8 cellular contexts compared by ENCODE assay signal in the genomic region with DNA sequence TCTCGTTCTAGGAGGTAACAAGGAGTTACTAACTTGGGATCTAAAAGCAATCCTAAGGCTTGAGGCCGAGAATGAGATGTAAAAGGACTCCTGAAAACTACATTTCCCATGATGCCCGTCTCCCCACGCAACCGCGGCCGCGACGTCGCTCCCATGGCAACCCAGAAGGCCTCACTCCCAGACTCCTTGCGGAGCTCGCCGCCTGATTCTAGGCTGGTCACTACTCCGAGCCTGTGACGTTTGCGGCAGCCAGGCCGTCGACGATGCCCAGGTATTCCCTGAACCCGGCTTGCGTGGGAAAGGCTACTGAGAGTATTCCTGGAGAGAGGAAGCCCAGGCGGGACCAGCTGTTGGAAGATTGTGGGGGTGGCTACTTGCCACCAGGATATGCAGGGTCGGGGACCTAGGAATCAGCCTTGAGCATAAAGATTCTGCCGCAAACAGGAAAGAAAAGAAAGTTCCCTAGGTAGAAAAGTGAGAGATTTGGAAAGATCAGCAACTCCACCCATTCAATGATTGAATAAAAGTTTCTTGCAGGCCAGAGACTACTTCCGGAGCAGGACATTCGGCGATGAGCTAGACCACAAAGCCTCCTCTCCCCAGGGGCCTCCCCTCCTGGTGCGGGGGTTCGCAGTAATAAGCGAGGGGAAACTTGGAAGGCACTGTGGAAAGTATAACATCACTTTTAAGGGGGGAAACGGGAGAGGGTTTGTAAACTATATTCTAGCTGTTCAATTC. TPM values are rescaled to one million over a fixed set of nuclear protein-coding genes. Genes with fewer than 3 reads are reported as not detected.
A peak's percentile ranks its signal among the peaks of the same experiment; 100 is the strongest.
DNase-seq lines count a peak whose midpoint lies in the region; ATAC-seq, FAIRE-seq and TF ChIP-seq lines count a peak whose summit lies in the region.

DYNC2LI1 (plus strand) TSS at position 164 of the 738 bp plus-strand sequence; CDS start at position 264, 100 bp downstream.

- intact Hi-C loops in A673 (cut with micrococcal nuclease; ENCODE audit: unreplicated experiment) = no loop called here

- H3K27ac ChIP-seq in A673 (ENCODE audit: low read depth, low read length, poor library complexity, severe bottlenecking) (peak within 1 kb of the TSS; percentile 68), smooth muscle cell (ENCODE audit: low read depth) (peak within 1 kb of the TSS; percentile 89)

- ATAC-seq in GM18868 (IDR thresholded peaks at IDR 0.05; ENCODE audit: unreplicated experiment) (peak; percentile 100), HG03108 (IDR thresholded peaks at IDR 0.05; ENCODE audit: unreplicated experiment) (peak; percentile 99)

- H3K27me3 ChIP-seq in A673 (replicated peaks; ENCODE audit: insufficient read depth, low read depth, low read length, poor library complexity) = no peaks in the 10 kb centered on the region
- H3K27me3 ChIP-seq in bronchial epithelial cell (ENCODE audit: control insufficient read depth, insufficient read depth, low read length) = no peaks in the 10 kb centered on the region
- H3K27me3 ChIP-seq in smooth muscle cell (ENCODE audit: low read depth) = no peaks in the 10 kb centered on the region

- no peaks in the 10 kb centered on the region for H4K20me1 ChIP-seq in smooth muscle cell (ENCODE audit: low read depth)

- peak within 1 kb of the TSS; percentile 76 for H3K4me3 ChIP-seq in A673 (ENCODE audit: low read depth, low read length, poor library complexity, severe bottlenecking)
- H3K4me3 ChIP-seq in WI38 (ENCODE audit: low read depth, low read length) = peak within 1 kb of the TSS; percentile 79
- H3K4me3 ChIP-seq in bronchial epithelial cell (ENCODE audit: low read depth, low read length) = peak within 1 kb of the TSS; percentile 60
- peak within 1 kb of the TSS; percentile 74 for H3K4me3 ChIP-seq in smooth muscle cell

- CTCF ChIA-PET in A673 (lab: Charles Lee) = interaction anchor here (0.6 kb wide), 1 partner anchor 24 kb away, joined by 3 read pairs; no protein-coding TSS in a partner anchor

- WGBS in smooth muscle cell (ENCODE audit: low lambda C conversion rate) = 2% methylated on average over 31 of the region's 31 CpGs

- POLR2A ChIA-PET in A673 (lab: Charles Lee; ENCODE audit: low non-redundant PET) = no interaction called here

- H3K9ac ChIP-seq in smooth muscle cell (ENCODE audit: low read depth) = peak within 1 kb of the TSS; percentile 90

- H3K4me2 ChIP-seq in smooth muscle cell = peak within 1 kb of the TSS; percentile 86

- H3K79me2 ChIP-seq in smooth muscle cell (ENCODE audit: low read depth) = no peaks in the 10 kb centered on the region

- H3K4me1 ChIP-seq in A673 (ENCODE audit: insufficient read depth, low read length, poor library complexity, severe bottlenecking) = no peaks in the 10 kb centered on the region
- H3K4me1 ChIP-seq in smooth muscle cell (ENCODE audit: low read depth) = peaks cover 6% of the 10 kb centered on the region

- no peak for TF ChIP-seq CTCF in A673 (conservative IDR thresholded peaks at IDR 0.05; ENCODE audit: low read depth, low read length)
- TF ChIP-seq CTCF in WI38 (IDR thresholded peaks at IDR 0.05; ENCODE audit: low read depth, low read length) = no peak
- TF ChIP-seq CTCF in bronchial epithelial cell (IDR thresholded peaks at IDR 0.05; ENCODE audit: insufficient read depth, low read length, severe bottlenecking) = no peak
- no peak for TF ChIP-seq CTCF in smooth muscle cell (IDR thresholded peaks at IDR 0.05; ENCODE audit: borderline replicate concordance, insufficient read depth, poor library complexity, severe bottlenecking)

- DNase-seq in A673 (ENCODE audit: low spot score) (peak; percentile 95), NCI-H2196 (lab: John Stamatoyannopoulos, UW; ENCODE audit: unreplicated experiment) (peak; percentile 92), bronchial epithelial cell (ENCODE audit: low read depth) (peak; percentile 90), iPS-NIHi11 (ENCODE audit: low spot score) (peak; percentile 96), smooth muscle cell (lab: John Stamatoyannopoulos, UW; ENCODE audit: unreplicated experiment) (peak; percentile 43)

- H2AFZ ChIP-seq in smooth muscle cell (ENCODE audit: low read depth) = peak within 1 kb of the TSS; percentile 85

- FAIRE-seq in bronchial epithelial cell (lab: Jason Lieb, UNC) = no peak

- TSS peak; percentile 66 for BruUV-seq in A673 (replicated peaks; lab: Mats Ljungman, UMichigan)

- H3K9me3 ChIP-seq in A673 (ENCODE audit: low read depth, low read length, poor library complexity, severe bottlenecking) (no peaks in the 10 kb centered on the region), smooth muscle cell (replicated peaks; ENCODE audit: low read depth) (no peaks in the 10 kb centered on the region)

- H3K36me3 ChIP-seq in A673 (ENCODE audit: insufficient read depth, low read length, poor library complexity, severe bottlenecking) (no peaks in the 10 kb centered on the region), bronchial epithelial cell (ENCODE audit: control insufficient read depth, insufficient read depth, low read length) (peaks cover 1% of the 10 kb centered on the region), smooth muscle cell (ENCODE audit: low read depth) (no peaks in the 10 kb centered on the region)

- no peaks in the 10 kb centered on the region for H3F3A ChIP-seq in smooth muscle cell (ENCODE audit: low read depth)

RNA-seq across cellular contexts. Expression of gene DYNC2LI1, which starts in this region (rescaled TPM):
- total RNA-seq in A673 (2021) (14.8 and 21.3 TPM in 2 replicates), bronchial epithelial cell (8.2 and 12.4 TPM in 2 replicates), smooth muscle cell (35.9 and 46.7 TPM in 2 replicates)
- 17.8 and 22.0 TPM in 2 replicates for polyA plus RNA-seq in smooth muscle cell

Comparison
In these comparisons a context has a peak if more than half of its experiments do, and no peak if none do; other contexts are left out.
1. Peak in every context shown above with its lines: DNase-seq, ATAC-seq, H3K4me3 ChIP-seq and H3K27ac ChIP-seq.
2. DNase-seq: peak in every context shown above with its lines; median percentile 96 in iPS-NIHi11; 95 in A673; 92 in NCI-H2196; 90 in bronchial epithelial cell; 43 in smooth muscle cell.